ENCODE assay signal across 1 cellular context in the genomic region with DNA sequence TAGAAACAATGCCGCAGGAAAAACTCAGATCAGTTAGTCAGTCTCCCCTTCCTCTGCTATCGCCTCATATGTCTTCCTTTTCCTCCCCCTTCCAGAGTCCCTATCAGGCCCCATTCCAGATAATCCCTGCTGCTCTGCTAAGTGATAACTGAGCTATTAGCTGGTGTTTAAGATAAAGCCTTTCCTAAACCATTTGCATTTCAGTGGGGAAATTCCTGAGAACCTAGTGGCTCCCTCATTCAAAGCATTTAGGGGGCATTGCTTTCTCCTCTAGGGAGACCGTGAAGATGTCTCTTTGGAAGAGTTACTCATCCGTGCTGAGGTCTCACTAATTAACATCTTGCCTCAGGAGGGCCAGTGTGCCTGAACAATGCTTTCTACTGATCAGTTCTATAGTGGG.
A peak's percentile ranks its signal among the peaks of the same experiment; 100 is the strongest.
TF ChIP-seq lines count a peak whose summit lies in the region.

No MANE protein-coding gene starts in this region.

TF ChIP-seq in K562, 482 proteins besides CTCF, POLR2A, EP300 and RAD21:
- TF ChIP-seq CBFA2T3 (IDR thresholded peaks at IDR 0.05) (peak; percentile 67), PML (IDR thresholded peaks at IDR 0.05; ENCODE audit: low read length) (no peak), NCOA1 (IDR thresholded peaks at IDR 0.05; ENCODE audit: low read depth) (no peak), PHF21A (IDR thresholded peaks at IDR 0.05; ENCODE audit: borderline replicate concordance, low read depth) (no peak), ZNF668 (CRISPR knock-in tag; IDR thresholded peaks at IDR 0.05) (no peak), CBFA2T2 (conservative IDR thresholded peaks at IDR 0.05) (peak; percentile 46), MAZ (CRISPR knock-in tag; conservative IDR thresholded peaks at IDR 0.05 in 1 of 2, IDR thresholded peaks at IDR 0.05 in 1 of 2) (no peak), JUND (IDR thresholded peaks at IDR 0.05; ENCODE audit: borderline replicate concordance, low read depth, low read length) (no peak), JUND (tag; IDR thresholded peaks at IDR 0.05; ENCODE audit: borderline replicate concordance, low read depth, low read length) (no peak), NFIC (IDR thresholded peaks at IDR 0.05) (no peak), SP1 (CRISPR knock-in tag; IDR thresholded peaks at IDR 0.05) (no peak), NCOA2 (IDR thresholded peaks at IDR 0.05; ENCODE audit: partially characterized antibody in 2 of 2) (no peak), NRF1 (conservative IDR thresholded peaks at IDR 0.05 in 1 of 2, IDR thresholded peaks at IDR 0.05 in 1 of 2) (no peak), BACH1 (tag; IDR thresholded peaks at IDR 0.05) (no peak), PPARD (CRISPR knock-in tag; IDR thresholded peaks at IDR 0.05) (no peak), MBD2 (IDR thresholded peaks at IDR 0.05; ENCODE audit: borderline replicate concordance, low read depth) (no peak), EHMT2 (IDR thresholded peaks at IDR 0.05) (no peak), FOS (IDR thresholded peaks at IDR 0.05; ENCODE audit: extremely low read depth, insufficient read length) (no peak), LEF1 (IDR thresholded peaks at IDR 0.05) (no peak), MYNN (IDR thresholded peaks at IDR 0.05) (no peak), MYNN (CRISPR knock-in tag; IDR thresholded peaks at IDR 0.05) (no peak), ARID1B (IDR thresholded peaks at IDR 0.05) (peak; percentile 59), ZNF695 (CRISPR knock-in tag; IDR thresholded peaks at IDR 0.05) (no peak), ELF4 (CRISPR knock-in tag; IDR thresholded peaks at IDR 0.05) (no peak), GATAD2A (IDR thresholded peaks at IDR 0.05) (no peak), TAF15 (IDR thresholded peaks at IDR 0.05; ENCODE audit: low read depth, low read length) (no peak), SOX6 (IDR thresholded peaks at IDR 0.05) (0 out of 2 replicates have a peak, but pooled peaks have one; percentile 17), MTA2 (IDR thresholded peaks at IDR 0.05; ENCODE audit: low read depth) (no peak), KAT7 (CRISPR knock-in tag; IDR thresholded peaks at IDR 0.05; ENCODE audit: borderline replicate concordance) (no peak), IFI16 (CRISPR knock-in tag; IDR thresholded peaks at IDR 0.05) (no peak), ZNF165 (CRISPR knock-in tag; IDR thresholded peaks at IDR 0.05; ENCODE audit: borderline replicate concordance) (no peak), DMBX1 (CRISPR knock-in tag; IDR thresholded peaks at IDR 0.05; ENCODE audit: borderline replicate concordance) (no peak), ARID2 (IDR thresholded peaks at IDR 0.05) (no peak), GABPB2 (CRISPR knock-in tag; conservative IDR thresholded peaks at IDR 0.05) (no peak), NR2F6 (CRISPR knock-in tag; IDR thresholded peaks at IDR 0.05) (no peak), ZNF551 (CRISPR knock-in tag; IDR thresholded peaks at IDR 0.05) (no peak), TCF3 (CRISPR knock-in tag; IDR thresholded peaks at IDR 0.05) (peak; percentile 37), HNRNPH1 (optimal IDR thresholded peaks at IDR 0.05; ENCODE audit: low read depth, low read length) (no peak), CREM (IDR thresholded peaks at IDR 0.05; ENCODE audit: low read depth) (no peak), PRPF4 (IDR thresholded peaks at IDR 0.05; ENCODE audit: insufficient read depth, low read depth, low read length, poor library complexity, severe bottlenecking) (no peak)
- TF ChIP-seq, protein P1, sequence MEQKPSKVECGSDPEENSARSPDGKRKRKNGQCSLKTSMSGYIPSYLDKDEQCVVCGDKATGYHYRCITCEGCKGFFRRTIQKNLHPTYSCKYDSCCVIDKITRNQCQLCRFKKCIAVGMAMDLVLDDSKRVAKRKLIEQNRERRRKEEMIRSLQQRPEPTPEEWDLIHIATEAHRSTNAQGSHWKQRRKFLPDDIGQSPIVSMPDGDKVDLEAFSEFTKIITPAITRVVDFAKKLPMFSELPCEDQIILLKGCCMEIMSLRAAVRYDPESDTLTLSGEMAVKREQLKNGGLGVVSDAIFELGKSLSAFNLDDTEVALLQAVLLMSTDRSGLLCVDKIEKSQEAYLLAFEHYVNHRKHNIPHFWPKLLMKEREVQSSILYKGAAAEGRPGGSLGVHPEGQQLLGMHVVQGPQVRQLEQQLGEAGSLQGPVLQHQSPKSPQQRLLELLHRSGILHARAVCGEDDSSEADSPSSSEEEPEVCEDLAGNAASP (IDR thresholded peaks at IDR 0.05): no peak
- TF ChIP-seq, protein P2, sequence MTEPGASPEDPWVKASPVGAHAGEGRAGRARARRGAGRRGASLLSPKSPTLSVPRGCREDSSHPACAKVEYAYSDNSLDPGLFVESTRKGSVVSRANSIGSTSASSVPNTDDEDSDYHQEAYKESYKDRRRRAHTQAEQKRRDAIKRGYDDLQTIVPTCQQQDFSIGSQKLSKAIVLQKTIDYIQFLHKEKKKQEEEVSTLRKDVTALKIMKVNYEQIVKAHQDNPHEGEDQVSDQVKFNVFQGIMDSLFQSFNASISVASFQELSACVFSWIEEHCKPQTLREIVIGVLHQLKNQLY (CRISPR knock-in tag; conservative IDR thresholded peaks at IDR 0.05): no peak
- TF ChIP-seq, protein P3, sequence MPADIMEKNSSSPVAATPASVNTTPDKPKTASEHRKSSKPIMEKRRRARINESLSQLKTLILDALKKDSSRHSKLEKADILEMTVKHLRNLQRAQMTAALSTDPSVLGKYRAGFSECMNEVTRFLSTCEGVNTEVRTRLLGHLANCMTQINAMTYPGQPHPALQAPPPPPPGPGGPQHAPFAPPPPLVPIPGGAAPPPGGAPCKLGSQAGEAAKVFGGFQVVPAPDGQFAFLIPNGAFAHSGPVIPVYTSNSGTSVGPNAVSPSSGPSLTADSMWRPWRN (IDR thresholded peaks at IDR 0.05; ENCODE audit: low read depth): no peak
- TF ChIP-seq, protein P4, sequence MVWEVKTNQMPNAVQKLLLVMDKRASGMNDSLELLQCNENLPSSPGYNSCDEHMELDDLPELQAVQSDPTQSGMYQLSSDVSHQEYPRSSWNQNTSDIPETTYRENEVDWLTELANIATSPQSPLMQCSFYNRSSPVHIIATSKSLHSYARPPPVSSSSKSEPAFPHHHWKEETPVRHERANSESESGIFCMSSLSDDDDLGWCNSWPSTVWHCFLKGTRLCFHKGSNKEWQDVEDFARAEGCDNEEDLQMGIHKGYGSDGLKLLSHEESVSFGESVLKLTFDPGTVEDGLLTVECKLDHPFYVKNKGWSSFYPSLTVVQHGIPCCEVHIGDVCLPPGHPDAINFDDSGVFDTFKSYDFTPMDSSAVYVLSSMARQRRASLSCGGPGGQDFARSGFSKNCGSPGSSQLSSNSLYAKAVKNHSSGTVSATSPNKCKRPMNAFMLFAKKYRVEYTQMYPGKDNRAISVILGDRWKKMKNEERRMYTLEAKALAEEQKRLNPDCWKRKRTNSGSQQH (CRISPR knock-in tag; IDR thresholded peaks at IDR 0.05): no peak
- TF ChIP-seq, protein P5, sequence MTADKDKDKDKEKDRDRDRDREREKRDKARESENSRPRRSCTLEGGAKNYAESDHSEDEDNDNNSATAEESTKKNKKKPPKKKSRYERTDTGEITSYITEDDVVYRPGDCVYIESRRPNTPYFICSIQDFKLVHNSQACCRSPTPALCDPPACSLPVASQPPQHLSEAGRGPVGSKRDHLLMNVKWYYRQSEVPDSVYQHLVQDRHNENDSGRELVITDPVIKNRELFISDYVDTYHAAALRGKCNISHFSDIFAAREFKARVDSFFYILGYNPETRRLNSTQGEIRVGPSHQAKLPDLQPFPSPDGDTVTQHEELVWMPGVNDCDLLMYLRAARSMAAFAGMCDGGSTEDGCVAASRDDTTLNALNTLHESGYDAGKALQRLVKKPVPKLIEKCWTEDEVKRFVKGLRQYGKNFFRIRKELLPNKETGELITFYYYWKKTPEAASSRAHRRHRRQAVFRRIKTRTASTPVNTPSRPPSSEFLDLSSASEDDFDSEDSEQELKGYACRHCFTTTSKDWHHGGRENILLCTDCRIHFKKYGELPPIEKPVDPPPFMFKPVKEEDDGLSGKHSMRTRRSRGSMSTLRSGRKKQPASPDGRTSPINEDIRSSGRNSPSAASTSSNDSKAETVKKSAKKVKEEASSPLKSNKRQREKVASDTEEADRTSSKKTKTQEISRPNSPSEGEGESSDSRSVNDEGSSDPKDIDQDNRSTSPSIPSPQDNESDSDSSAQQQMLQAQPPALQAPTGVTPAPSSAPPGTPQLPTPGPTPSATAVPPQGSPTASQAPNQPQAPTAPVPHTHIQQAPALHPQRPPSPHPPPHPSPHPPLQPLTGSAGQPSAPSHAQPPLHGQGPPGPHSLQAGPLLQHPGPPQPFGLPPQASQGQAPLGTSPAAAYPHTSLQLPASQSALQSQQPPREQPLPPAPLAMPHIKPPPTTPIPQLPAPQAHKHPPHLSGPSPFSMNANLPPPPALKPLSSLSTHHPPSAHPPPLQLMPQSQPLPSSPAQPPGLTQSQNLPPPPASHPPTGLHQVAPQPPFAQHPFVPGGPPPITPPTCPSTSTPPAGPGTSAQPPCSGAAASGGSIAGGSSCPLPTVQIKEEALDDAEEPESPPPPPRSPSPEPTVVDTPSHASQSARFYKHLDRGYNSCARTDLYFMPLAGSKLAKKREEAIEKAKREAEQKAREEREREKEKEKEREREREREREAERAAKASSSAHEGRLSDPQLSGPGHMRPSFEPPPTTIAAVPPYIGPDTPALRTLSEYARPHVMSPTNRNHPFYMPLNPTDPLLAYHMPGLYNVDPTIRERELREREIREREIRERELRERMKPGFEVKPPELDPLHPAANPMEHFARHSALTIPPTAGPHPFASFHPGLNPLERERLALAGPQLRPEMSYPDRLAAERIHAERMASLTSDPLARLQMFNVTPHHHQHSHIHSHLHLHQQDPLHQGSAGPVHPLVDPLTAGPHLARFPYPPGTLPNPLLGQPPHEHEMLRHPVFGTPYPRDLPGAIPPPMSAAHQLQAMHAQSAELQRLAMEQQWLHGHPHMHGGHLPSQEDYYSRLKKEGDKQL (CRISPR knock-in tag; IDR thresholded peaks at IDR 0.05; ENCODE audit: borderline replicate concordance): no peak
- TF ChIP-seq, protein P6, sequence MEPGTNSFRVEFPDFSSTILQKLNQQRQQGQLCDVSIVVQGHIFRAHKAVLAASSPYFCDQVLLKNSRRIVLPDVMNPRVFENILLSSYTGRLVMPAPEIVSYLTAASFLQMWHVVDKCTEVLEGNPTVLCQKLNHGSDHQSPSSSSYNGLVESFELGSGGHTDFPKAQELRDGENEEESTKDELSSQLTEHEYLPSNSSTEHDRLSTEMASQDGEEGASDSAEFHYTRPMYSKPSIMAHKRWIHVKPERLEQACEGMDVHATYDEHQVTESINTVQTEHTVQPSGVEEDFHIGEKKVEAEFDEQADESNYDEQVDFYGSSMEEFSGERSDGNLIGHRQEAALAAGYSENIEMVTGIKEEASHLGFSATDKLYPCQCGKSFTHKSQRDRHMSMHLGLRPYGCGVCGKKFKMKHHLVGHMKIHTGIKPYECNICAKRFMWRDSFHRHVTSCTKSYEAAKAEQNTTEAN (CRISPR knock-in tag; IDR thresholded peaks at IDR 0.05): no peak
- TF ChIP-seq, protein P7, sequence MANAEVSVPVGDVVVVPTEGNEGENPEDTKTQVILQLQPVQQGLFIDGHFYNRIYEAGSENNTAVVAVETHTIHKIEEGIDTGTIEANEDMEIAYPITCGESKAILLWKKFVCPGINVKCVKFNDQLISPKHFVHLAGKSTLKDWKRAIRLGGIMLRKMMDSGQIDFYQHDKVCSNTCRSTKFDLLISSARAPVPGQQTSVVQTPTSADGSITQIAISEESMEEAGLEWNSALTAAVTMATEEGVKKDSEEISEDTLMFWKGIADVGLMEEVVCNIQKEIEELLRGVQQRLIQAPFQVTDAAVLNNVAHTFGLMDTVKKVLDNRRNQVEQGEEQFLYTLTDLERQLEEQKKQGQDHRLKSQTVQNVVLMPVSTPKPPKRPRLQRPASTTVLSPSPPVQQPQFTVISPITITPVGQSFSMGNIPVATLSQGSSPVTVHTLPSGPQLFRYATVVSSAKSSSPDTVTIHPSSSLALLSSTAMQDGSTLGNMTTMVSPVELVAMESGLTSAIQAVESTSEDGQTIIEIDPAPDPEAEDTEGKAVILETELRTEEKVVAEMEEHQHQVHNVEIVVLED (CRISPR knock-in tag; IDR thresholded peaks at IDR 0.05): no peak
